11 cellular contexts compared by ENCODE assay signal in genomic region chr6:45609141-45609638, GRCh38.
DNase-seq lines count a peak whose midpoint lies in the region; ATAC-seq and TF ChIP-seq lines count a peak whose summit lies in the region.
"Had no signal": no experiment of that assay in that cellular context is flagged by ENCODE, and none has a peak within 500 bp of the region (broad histone marks: within the 10 kb centered on the region; RNA-seq: fewer than 3 reads in every experiment).

No MANE protein-coding gene starts in this region.

- peak overlapping the region; percentile 91 for H3K4me2 ChIP-seq in KMS-11

- H3K4me3 Mint-ChIP-seq in effector memory CD8-positive, alpha-beta T cell, result no peak overlapping the region
- H3K4me3 Mint-ChIP-seq: activated T-helper 1 cell treated with anti-CD3 and anti-CD28 coated beads, Interleukin-12 subunit alpha, Interleukin-12 subunit beta, Interleukin-2, Interleukin-4 antibody, amounts not matched to agents 30 ng/mL and 10 ng/mL and 1 ng/mL, durations not matched to agents 14 hours and 24 hours and 36 hours had no signal

- H3K27ac ChIP-seq in KMS-11, result peak overlapping the region; percentile 91
- H3K27ac ChIP-seq in epithelial cell of prostate, result peak overlapping the region; percentile 79
- no peak overlapping the region for H3K27ac ChIP-seq in psoas muscle
- H3K27ac ChIP-seq: sigmoid colon, uterus had no signal

- peaks cover 1 to 2% of the 10 kb centered on the region in 2 donors for H3K4me1 Mint-ChIP-seq in effector memory CD8-positive, alpha-beta T cell (ENCODE audit: low read depth in 2 of 2)

- H3K36me3 ChIP-seq in KMS-11 (ENCODE audit: insufficient read depth), result no peaks in the 10 kb centered on the region
- no peaks in the 10 kb centered on the region for H3K36me3 ChIP-seq in psoas muscle (ENCODE audit: insufficient read depth in 1 of 2, low read depth in 1 of 2)
- H3K36me3 ChIP-seq: sigmoid colon, uterus had no signal

- 50 to 79% (median 58%) methylated on average over 6 of the region's 6 CpGs for WGBS in psoas muscle, 3 donors

- DNase-seq in EH (ENCODE audit: low read depth), result peak; percentile 95
- no peak for DNase-seq in epithelial cell of prostate (ENCODE audit: low read depth, low spot score)
- DNase-seq in psoas muscle, result peak in 1 of 2 donors; percentile 59
- no peak for DNase-seq in SHP77 (lab: John Stamatoyannopoulos, UW)
- no peak for DNase-seq in cerebellar cortex (ENCODE audit: low spot score)
- no peak for DNase-seq in effector memory CD8-positive, alpha-beta T cell
- DNase-seq: sigmoid colon, uterus had no signal

- H3K27me3 Mint-ChIP-seq in effector memory CD8-positive, alpha-beta T cell, result peaks cover 0 to 14% of the 10 kb centered on the region in 2 donors

- no peaks in the 10 kb centered on the region for H3K9me3 Mint-ChIP-seq in effector memory CD8-positive, alpha-beta T cell

- ATAC-seq in psoas muscle, result peak in 3 of 4 donors; percentile 37 to 74 (median 45)
- no peak for ATAC-seq in effector memory CD8-positive, alpha-beta T cell (replicated peaks)
- ATAC-seq: HepG2 had no signal

- H3K4me3 ChIP-seq in KMS-11 (IDR thresholded peaks at IDR 0.05; ENCODE audit: insufficient read depth, low read depth, low read length) (no peak overlapping the region), psoas muscle (no peak overlapping the region)
- H3K4me3 ChIP-seq: sigmoid colon, uterus had no signal

- H3K27ac Mint-ChIP-seq in effector memory CD8-positive, alpha-beta T cell, result no peak overlapping the region
- H3K27ac Mint-ChIP-seq: activated T-helper 1 cell treated with anti-CD3 and anti-CD28 coated beads, Interleukin-12 subunit alpha, Interleukin-12 subunit beta, Interleukin-2, Interleukin-4 antibody, amounts not matched to agents 30 ng/mL and 10 ng/mL and 1 ng/mL, durations not matched to agents 14 hours and 24 hours and 36 hours had no signal

- H3K9me3 ChIP-seq in psoas muscle, result no peaks in the 10 kb centered on the region
- H3K9me3 ChIP-seq: sigmoid colon, uterus had no signal

- 0 out of 2 replicates have a peak, but pooled peaks cover 4% of the 10 kb centered on the region for H3K27me3 ChIP-seq in KMS-11 (ENCODE audit: insufficient read depth, low read depth)
- no peaks in the 10 kb centered on the region for H3K27me3 ChIP-seq in psoas muscle (ENCODE audit: insufficient read depth in 3 of 3, low read length in 2 of 3)
- H3K27me3 ChIP-seq: sigmoid colon, uterus had no signal

- H3K9ac ChIP-seq in KMS-11, result peak overlapping the region; percentile 63; the same call in 1 of the 2 replicates

- H2AFZ ChIP-seq in KMS-11 (ENCODE audit: low read depth), result peak overlapping the region; percentile 39; the same call in 1 of the 2 replicates

- H3K79me2 ChIP-seq in KMS-11 (ENCODE audit: insufficient read depth, low read depth), result no peaks in the 10 kb centered on the region

- no peaks in the 10 kb centered on the region for H4K20me1 ChIP-seq in KMS-11 (ENCODE audit: insufficient read depth)

- H3K36me3 Mint-ChIP-seq in effector memory CD8-positive, alpha-beta T cell (ENCODE audit: insufficient read depth), result no peaks in the 10 kb centered on the region

- TF ChIP-seq CTCF in KMS-11 (conservative IDR thresholded peaks at IDR 0.05; ENCODE audit: low read depth, low read length) (no peak), psoas muscle (IDR thresholded peaks at IDR 0.05) (no peak)

- intact Hi-C loops in psoas muscle (cut with DNase I), result no loop called here

- H3K4me1 ChIP-seq in KMS-11 (ENCODE audit: low read depth, poor library complexity, severe bottlenecking) (peaks cover 89% of the 10 kb centered on the region), psoas muscle (peaks cover 6% of the 10 kb centered on the region)
- H3K4me1 ChIP-seq: uterus had no signal
